8 cellular contexts compared by ENCODE assay signal in genomic region chr1:155062702-155063411, GRCh38.
A peak's percentile ranks its signal among the peaks of the same experiment; 100 is the strongest.
DNase-seq lines count a peak whose midpoint lies in the region; ATAC-seq and TF ChIP-seq lines count a peak whose summit lies in the region.

No MANE protein-coding gene starts in this region.

- no peak for ATAC-seq in GM19035 (IDR thresholded peaks at IDR 0.05; ENCODE audit: unreplicated experiment)

- H3K27ac ChIP-seq in mucosa of rectum (ENCODE audit: low read depth in 2 of 2, low read length in 2 of 2), result peak overlapping the region; percentile 93 to 94

- in situ Hi-C loops in KBM-7 (cut with MboI; ENCODE audit: low pct_unique_long_range_greater_than_20kb, low sequenced_read_pairs), result no loop called here

- no peaks in the 10 kb centered on the region for H3K27me3 ChIP-seq in mucosa of rectum (ENCODE audit: control insufficient read depth in 2 of 2, insufficient read depth in 2 of 2, low read length in 2 of 2)

- peak overlapping the region; percentile 76 to 84 for H3K9ac ChIP-seq in mucosa of rectum (ENCODE audit: low read depth in 1 of 2, low read length in 2 of 2)

- peaks cover 32 to 35% of the 10 kb centered on the region in 2 donors for H3K4me1 ChIP-seq in mucosa of rectum (ENCODE audit: control insufficient read depth in 2 of 2, insufficient read depth in 2 of 2, low read length in 2 of 2)

- peaks cover 15 to 19% of the 10 kb centered on the region in 2 donors for H3K36me3 ChIP-seq in mucosa of rectum (ENCODE audit: control insufficient read depth in 2 of 2, insufficient read depth in 2 of 2, low read length in 2 of 2)

- TF ChIP-seq CTCF in GM12801 (IDR thresholded peaks at IDR 0.05; ENCODE audit: extremely low read depth, insufficient read length), result peak; percentile 83

- DNase-seq in NAMALWA (ENCODE audit: low spot score) (peak; percentile 90), KBM-7 (no peak)
- peak; percentile 66 to 75 for DNase-seq in activated CD4-positive, alpha-beta T cell treated with anti-CD3 and anti-CD28 coated beads for 4 hours
- peak; percentile 52 for DNase-seq in effector CD4-positive, alpha-beta T cell
- peak; percentile 64 for DNase-seq in stimulated activated naive CD4-positive, alpha-beta T cell treated with Interleukin-2 at 50 U/mL for 16 hours (lab: John Stamatoyannopoulos, UW)

- peak overlapping the region; percentile 81 to 86 for H3K4me3 ChIP-seq in mucosa of rectum (ENCODE audit: low read length in 2 of 2)

- no peaks in the 10 kb centered on the region for H3K9me3 ChIP-seq in mucosa of rectum (ENCODE audit: control insufficient read depth in 2 of 2, low read length in 2 of 2)
